In the genomic region with DNA sequence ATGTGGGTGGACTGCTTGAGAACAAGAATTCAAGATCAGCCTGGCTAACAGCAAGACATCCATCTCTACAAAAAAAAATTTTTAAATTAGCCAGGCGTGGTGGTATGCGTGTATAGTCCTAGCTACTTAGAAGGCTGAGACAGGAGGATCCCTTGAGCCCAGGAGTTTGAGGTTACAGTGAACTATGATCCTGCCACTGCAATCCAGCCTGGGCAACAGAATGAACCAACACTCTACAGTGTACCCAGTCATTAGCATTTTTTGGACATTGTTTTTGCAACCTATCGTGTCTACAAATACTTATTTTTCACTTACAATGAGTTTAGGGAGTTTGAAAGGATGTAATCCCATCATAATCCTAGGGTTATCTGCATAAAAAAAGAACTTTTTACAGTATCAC, we compare ENCODE assay signal across 10 cellular contexts.
"Had no signal": no experiment of that assay in that cellular context is flagged by ENCODE, and none has a peak within 500 bp of the region (broad histone marks: within the 10 kb centered on the region; RNA-seq: fewer than 3 reads in every experiment).

No MANE protein-coding gene starts in this region.

- H3K9ac ChIP-seq: KMS-11 had no signal

- DNase-seq: H7, HFFc6, KBM-7 had no signal

- FAIRE-seq: H1, HTR-8/SVneo had no signal

- ATAC-seq: GM23338, HCT116 had no signal

- H3K27ac ChIP-seq: KMS-11 had no signal

- H2AFZ ChIP-seq: GM23338 had no signal

- H3K4me3 Mint-ChIP-seq: GM23338, HFFc6 had no signal

- H3K4me2 ChIP-seq: GM23338, KMS-11 had no signal

- H3K4me3 ChIP-seq: GM23338, HAP-1 had no signal

- H3K9me3 Mint-ChIP-seq: HFFc6, IgD-negative memory B cell had no signal

- H3K27me3 Mint-ChIP-seq: IgD-negative memory B cell had no signal

- H3K27ac Mint-ChIP-seq: HFFc6, IgD-negative memory B cell had no signal

- H3K36me3 ChIP-seq: HAP-1 had no signal
